ENCODE assay signal across 18 cellular contexts in genomic region chr19:48728882-48729645, GRCh38. TPM values are rescaled to one million over a fixed set of nuclear protein-coding genes. Genes with fewer than 3 reads are reported as not detected.
A peak's percentile ranks its signal among the peaks of the same experiment; 100 is the strongest.
DNase-seq lines count a peak whose midpoint lies in the region; ATAC-seq and TF ChIP-seq lines count a peak whose summit lies in the region.
"Had no signal": no experiment of that assay in that cellular context is flagged by ENCODE, and none has a peak within 500 bp of the region (broad histone marks: within the 10 kb centered on the region; RNA-seq: fewer than 3 reads in every experiment).

No MANE protein-coding gene starts in this region.

- H3K79me2 ChIP-seq in smooth muscle cell (ENCODE audit: low read depth), result no peaks in the 10 kb centered on the region

- WGBS in esophagus squamous epithelium, 2 donors, result 30 to 63% methylated on average over 9 to 35 of the region's 78 CpGs
- WGBS in smooth muscle cell (ENCODE audit: low lambda C conversion rate), result 80% methylated on average over 65 of the region's 78 CpGs

- ATAC-seq in Right ventricle myocardium inferior (no peak), upper lobe of right lung (peak; percentile 31)
- ATAC-seq: activated CD4-positive, alpha-beta T cell treated with anti-CD3 and anti-CD28 coated beads for 36 hours had no signal

- H3K4me1 ChIP-seq in left ventricle myocardium inferior (peaks cover 49% of the 10 kb centered on the region), esophagus squamous epithelium (peaks cover 6 to 34% (median 8%) of the 10 kb centered on the region in 3 donors), muscle layer of colon (ENCODE audit: insufficient read depth, low read length) (no peaks in the 10 kb centered on the region), upper lobe of right lung (peaks cover 24% of the 10 kb centered on the region), smooth muscle cell (ENCODE audit: low read depth) (no peaks in the 10 kb centered on the region)

- H3F3A ChIP-seq in smooth muscle cell (ENCODE audit: low read depth), result no peaks in the 10 kb centered on the region

- TF ChIP-seq CTCF in left ventricle myocardium inferior (IDR thresholded peaks at IDR 0.05; ENCODE audit: borderline replicate concordance) (no peak), esophagus squamous epithelium (IDR thresholded peaks at IDR 0.05) (peak in 1 of 6 experiments; percentile 43), upper lobe of right lung (IDR thresholded peaks at IDR 0.05) (no peak), smooth muscle cell (IDR thresholded peaks at IDR 0.05; ENCODE audit: borderline replicate concordance, insufficient read depth, poor library complexity, severe bottlenecking) (no peak)

- DNase-seq in left ventricle myocardium inferior, result no peak
- no peak for DNase-seq in Right ventricle myocardium inferior (ENCODE audit: missing footprints)
- no peak for DNase-seq in esophagus squamous epithelium (lab: John Stamatoyannopoulos, UW)
- no peak for DNase-seq in upper lobe of right lung
- DNase-seq in NCI-H526 (lab: John Stamatoyannopoulos, UW), result no peak
- DNase-seq in T-helper 9 cell, result no peak
- no peak for DNase-seq in smooth muscle cell (lab: John Stamatoyannopoulos, UW; ENCODE audit: unreplicated experiment)
- DNase-seq: ACHN; activated CD4-positive, alpha-beta T cell treated with anti-CD3 and anti-CD28 coated beads for 36 hours; central memory CD4-positive, alpha-beta T cell; hippocampal formation; NCI-H1105; NCI-H2171 treated with DMSO at 0.1 percent for 48 hours; NK-92 treated with Interleukin-12 subunit alpha and Interleukin-12 subunit beta, amount 100 ng/mL, for 24 hours; occipital lobe; T-helper 2 cell had no signal

- H3K27ac ChIP-seq in left ventricle myocardium inferior (replicated peaks) (peak overlapping the region; percentile 23), esophagus squamous epithelium (peak overlapping the region in 2 of 4 donors; percentile 54 to 72), muscle layer of colon (ENCODE audit: low read depth, low read length) (peak overlapping the region; percentile 13), upper lobe of right lung (no peak overlapping the region), smooth muscle cell (ENCODE audit: low read depth) (no peak overlapping the region)

- H4K20me1 ChIP-seq in smooth muscle cell (ENCODE audit: low read depth), result no peaks in the 10 kb centered on the region

- H3K4me3 ChIP-seq in left ventricle myocardium inferior (peak overlapping the region; percentile 30), esophagus squamous epithelium (peak overlapping the region in 3 of 4 donors; percentile 25 to 36 (median 27)), muscle layer of colon (ENCODE audit: low read depth in 1 of 2, low read length in 2 of 2) (no peak overlapping the region), upper lobe of right lung (no peak overlapping the region), smooth muscle cell (no peak overlapping the region)

- H3K27me3 ChIP-seq in left ventricle myocardium inferior (ENCODE audit: low read depth), result no peaks in the 10 kb centered on the region
- H3K27me3 ChIP-seq in esophagus squamous epithelium, result no peaks in the 10 kb centered on the region
- peaks cover 0 to 4% of the 10 kb centered on the region in 2 donors for H3K27me3 ChIP-seq in muscle layer of colon (ENCODE audit: control insufficient read depth in 1 of 2, insufficient read depth in 2 of 2, low read length in 2 of 2)
- no peaks in the 10 kb centered on the region for H3K27me3 ChIP-seq in upper lobe of right lung
- no peaks in the 10 kb centered on the region for H3K27me3 ChIP-seq in smooth muscle cell (ENCODE audit: low read depth)

- H3K9me3 ChIP-seq in left ventricle myocardium inferior (replicated peaks) (no peaks in the 10 kb centered on the region), esophagus squamous epithelium (no peaks in the 10 kb centered on the region), muscle layer of colon (ENCODE audit: low read length) (no peaks in the 10 kb centered on the region), upper lobe of right lung (no peaks in the 10 kb centered on the region), smooth muscle cell (replicated peaks; ENCODE audit: low read depth) (no peaks in the 10 kb centered on the region)

- H3K36me3 ChIP-seq in left ventricle myocardium inferior (peaks cover 25% of the 10 kb centered on the region), esophagus squamous epithelium (peaks cover 0 to 4% (median 0%) of the 10 kb centered on the region in 3 donors), muscle layer of colon (ENCODE audit: insufficient read depth, low read length) (no peaks in the 10 kb centered on the region), upper lobe of right lung (no peaks in the 10 kb centered on the region), smooth muscle cell (ENCODE audit: low read depth) (no peaks in the 10 kb centered on the region)

- no peak overlapping the region for H2AFZ ChIP-seq in smooth muscle cell (ENCODE audit: low read depth)

- no peak for TF ChIP-seq POLR2A in esophagus squamous epithelium (IDR thresholded peaks at IDR 0.05)

- intact Hi-C loops in left ventricle myocardium inferior (cut with micrococcal nuclease) (no loop called here), Right ventricle myocardium inferior (cut with DNase I) (no loop called here), esophagus squamous epithelium (cut with DNase I) (no loop called here), upper lobe of right lung (cut with DNase I) (no loop called here)

- no peak overlapping the region for H3K4me2 ChIP-seq in smooth muscle cell

- H3K9ac ChIP-seq in muscle layer of colon (ENCODE audit: low read length), result no peak overlapping the region
- no peak overlapping the region for H3K9ac ChIP-seq in smooth muscle cell (ENCODE audit: low read depth)

RNA-seq across cellular contexts. Expression of gene MAMSTR, which starts 9.5 kb away (rescaled TPM):
- 1.8 TPM for total RNA-seq in left ventricle myocardium inferior
- total RNA-seq in Right ventricle myocardium inferior, result 4.2 TPM
- total RNA-seq in esophagus squamous epithelium, result 1 to 10 TPM in 1 of 4 donors, under 1 TPM in 1, not detected in 2; 0.57 to 2.0 TPM
- total RNA-seq in upper lobe of right lung, result 1.2 TPM
- 0.22 and 0.58 TPM in 2 replicates for total RNA-seq in smooth muscle cell
- 3.2 and 3.9 TPM in 2 replicates for polyA plus RNA-seq in smooth muscle cell

RNA-seq across cellular contexts. Expression of gene RASIP1, which starts 11.3 kb away (rescaled TPM):
- total RNA-seq in left ventricle myocardium inferior (13.9 TPM), Right ventricle myocardium inferior (15.3 TPM), esophagus squamous epithelium (1 to 10 TPM; 4.0 to 9.6 (median 6.5) TPM), upper lobe of right lung (54.5 TPM), smooth muscle cell (0.27 and 0.81 TPM in 2 replicates)
- polyA plus RNA-seq in smooth muscle cell, result 2.7 and 3.5 TPM in 2 replicates

RNA-seq across cellular contexts. Expression of gene IZUMO1, which starts 17.6 kb away (rescaled TPM):
- total RNA-seq in left ventricle myocardium inferior (0.60 TPM), Right ventricle myocardium inferior (0.49 TPM), esophagus squamous epithelium (10 to 100 TPM in 1 of 4 donors, 1 to 10 TPM in 2, not detected in 1; 2.3 to 56.0 (median 5.0) TPM), upper lobe of right lung (3.8 TPM), smooth muscle cell (0.45 TPM in 1 of 2 replicates, not detected in the other)
- polyA plus RNA-seq in smooth muscle cell, result not detected in 2 replicates
- total RNA-seq: activated CD4-positive, alpha-beta T cell treated with anti-CD3 and anti-CD28 coated beads for 36 hours had no signal

RNA-seq across cellular contexts. Expression of gene FUT1, which starts 23.4 kb away (rescaled TPM):
- total RNA-seq in left ventricle myocardium inferior (1.8 TPM), Right ventricle myocardium inferior (2.1 TPM), esophagus squamous epithelium (1 to 10 TPM; 3.4 to 6.3 (median 4.8) TPM), upper lobe of right lung (19.9 TPM), smooth muscle cell (0.58 TPM in 2 replicates)
- 0.51 and 1.8 TPM in 2 replicates for polyA plus RNA-seq in smooth muscle cell

RNA-seq across cellular contexts. Expression of gene FGF21, which starts 26.3 kb away (rescaled TPM):
- total RNA-seq in left ventricle myocardium inferior (not detected), Right ventricle myocardium inferior (not detected), esophagus squamous epithelium (not detected), upper lobe of right lung (not detected), smooth muscle cell (not detected in 2 replicates)
- polyA plus RNA-seq in smooth muscle cell, result not detected in 2 replicates
- total RNA-seq: activated CD4-positive, alpha-beta T cell treated with anti-CD3 and anti-CD28 coated beads for 36 hours; endothelial cell of umbilical vein; occipital lobe had no signal
- polyA plus RNA-seq: endothelial cell of umbilical vein had no signal

Comparison
In these comparisons a context has a peak if more than half of its experiments do, and no peak if none do; other contexts are left out.
1. H3K27ac ChIP-seq: peak in left ventricle myocardium inferior (single experiment) and muscle layer of colon (single experiment); none in upper lobe of right lung (single experiment) and smooth muscle cell (single experiment).
2. H3K4me3 ChIP-seq: peak in left ventricle myocardium inferior (single experiment) and esophagus squamous epithelium (3 of 4); none in muscle layer of colon (0 of 2), upper lobe of right lung (single experiment) and smooth muscle cell (single experiment).